Comparison of ENCODE assay signal across 19 cellular contexts in genomic region chr4:26217429-26217828, GRCh38.
A peak's percentile ranks its signal among the peaks of the same experiment; 100 is the strongest.
DNase-seq lines count a peak whose midpoint lies in the region; ATAC-seq lines count a peak whose summit lies in the region.
"Had no signal": no experiment of that assay in that cellular context is flagged by ENCODE, and none has a peak within 500 bp of the region (broad histone marks: within the 10 kb centered on the region; RNA-seq: fewer than 3 reads in every experiment).

No MANE protein-coding gene starts in this region.

- DNase-seq in G401 (ENCODE audit: low spot score) (peak; percentile 70), cerebellar cortex (ENCODE audit: low spot score) (peak; percentile 89), medulla oblongata (ENCODE audit: extremely low spot score) (peak; percentile 23), NCI-H774 (lab: John Stamatoyannopoulos, UW) (no peak), NAMALWA (ENCODE audit: low spot score) (no peak), OCI-M1 (lab: John Stamatoyannopoulos, UW) (no peak)
- DNase-seq: activated CD4-positive, alpha-beta memory T cell treated with anti-CD3 and anti-CD28 coated beads, Interleukin-2, amount 10 ng/mL, durations not matched to agents 7 days and 5 days; activated gamma-delta T cell; BE2C; brain microvascular endothelial cell; Caco-2; cortex of kidney; DMS79; NCI-H146; NCI-H524; stimulated activated CD4-positive, alpha-beta T cell treated with anti-CD3 and anti-CD28 coated beads, Interleukin-15, amount 100 ng/mL, for 24 hours had no signal

- no peak for ATAC-seq in esophagus mucosa
- ATAC-seq: A549 had no signal

- no peak overlapping the region for H3K4me3 ChIP-seq in skin epidermis
- H3K4me3 ChIP-seq: A549 had no signal

- in situ Hi-C loops in G401 (cut with HindIII; ENCODE audit: low sequenced_read_pairs), result no loop called here

- H3K27ac ChIP-seq in skin epidermis, result peak overlapping the region in 15 of 21 experiments; percentile 18 to 84 (median 53)
- H3K27ac ChIP-seq: A549, brain microvascular endothelial cell had no signal

Comparison
In these comparisons a context has a peak if more than half of its experiments do, and no peak if none do; other contexts are left out.
1. DNase-seq: peak in G401 (single experiment), cerebellar cortex (single experiment) and medulla oblongata (single experiment); none in NCI-H774 (single experiment), NAMALWA (single experiment) and OCI-M1 (single experiment).